12 cellular contexts compared by ENCODE assay signal in the genomic region with DNA sequence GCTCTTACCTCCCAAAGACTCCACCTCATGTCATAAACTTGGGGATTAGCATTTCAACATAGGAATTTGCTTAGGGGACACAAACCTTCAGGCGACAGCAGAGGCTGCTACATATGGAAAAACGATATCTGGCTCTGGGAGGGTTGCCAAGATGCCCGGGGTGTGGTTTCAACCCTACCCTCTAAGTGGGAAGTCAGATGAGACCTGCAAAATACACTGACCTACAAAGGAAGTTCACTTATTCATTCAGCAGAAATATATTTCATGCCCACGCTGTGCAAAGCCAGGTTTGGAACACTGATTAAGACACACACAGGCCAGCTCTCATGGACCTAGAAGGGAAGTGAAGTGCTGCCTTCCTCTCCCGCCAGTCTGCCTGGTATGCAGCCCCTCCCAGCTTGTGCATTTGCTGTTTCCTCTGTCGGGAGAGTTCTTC.
DNase-seq lines count a peak whose midpoint lies in the region; ATAC-seq and TF ChIP-seq lines count a peak whose summit lies in the region.
"Had no signal": no experiment of that assay in that cellular context is flagged by ENCODE, and none has a peak within 500 bp of the region (broad histone marks: within the 10 kb centered on the region; RNA-seq: fewer than 3 reads in every experiment).

No MANE protein-coding gene starts in this region.

- no peak for TF ChIP-seq CTCF in transverse colon (IDR thresholded peaks at IDR 0.05)

- no peaks in the 10 kb centered on the region for H3K9me3 ChIP-seq in transverse colon
- H3K9me3 ChIP-seq: neutrophil had no signal

- no peaks in the 10 kb centered on the region for H3K36me3 ChIP-seq in transverse colon
- H3K36me3 ChIP-seq: neutrophil had no signal

- DNase-seq in NCI-H2171 treated with DMSO at 0.1 percent for 48 hours (lab: John Stamatoyannopoulos, UW) (peak; percentile 19), NCI-H2171 (lab: John Stamatoyannopoulos, UW) (no peak), SKM-1 treated with dmso at 0.1 percent for 144 hours (lab: John Stamatoyannopoulos, UW; ENCODE audit: unreplicated experiment) (peak; percentile 62), left cardiac atrium (peak; percentile 76), transverse colon (peak; percentile 75), DMS79 treated with DMSO at 0.1 percent for 48 hours (lab: John Stamatoyannopoulos, UW) (no peak)
- no peak for DNase-seq in activated effector memory CD4-positive, alpha-beta T cell treated with anti-CD3 and anti-CD28 coated beads, Interleukin-2, amount 50 U/mL, for 16 hours
- DNase-seq: activated CD4-positive, CD25-positive, alpha-beta regulatory T cell treated with anti-CD3 and anti-CD28 coated beads, Interleukin-2, amount 50 U/mL, for 72 hours; activated naive CD4-positive, alpha-beta T cell treated with Interleukin-2 at 50 U/mL for 16 hours; NCI-H510A treated with DMSO at 0.1 percent for 48 hours had no signal

- TF ChIP-seq EP300 in transverse colon (IDR thresholded peaks at IDR 0.05; ENCODE audit: low read depth), result no peak

- 9 to 17% methylated on average over 3 to 6 of the region's 6 CpGs for WGBS in transverse colon (ENCODE audit: low coverage in 1 of 2), 2 donors

- in situ Hi-C loops in transverse colon (cut with MboI; ENCODE audit: low pct_ligation_motif_present in 1 of 4, low pct_unique_long_range_greater_than_20kb in 1 of 4, low sequenced_read_pairs in 3 of 4), result no loop called here

- TF ChIP-seq POLR2A in transverse colon (IDR thresholded peaks at IDR 0.05), result no peak

- ATAC-seq in left cardiac atrium (peak; percentile 61 to 90), GM21360 (IDR thresholded peaks at IDR 0.05; ENCODE audit: unreplicated experiment) (no peak)

- no peak overlapping the region for H3K4me3 ChIP-seq in transverse colon

- no peak overlapping the region for H3K27ac ChIP-seq in transverse colon
- H3K27ac ChIP-seq: neutrophil had no signal

- no peaks in the 10 kb centered on the region for H3K27me3 ChIP-seq in transverse colon
- H3K27me3 ChIP-seq: neutrophil had no signal

- peaks cover 0 to 10% (median 3%) of the 10 kb centered on the region in 4 donors for H3K4me1 ChIP-seq in transverse colon

- intact Hi-C loops in left cardiac atrium (cut with DNase I) (loop anchor here in 1 of 2 donors (10.0 kb wide), 1 partner anchor 279 kb away; no protein-coding TSS in a partner anchor), transverse colon (cut with DNase I; ENCODE audit: low total_unique reads) (no loop called here)

Comparison
In these comparisons a context has a peak if more than half of its experiments do, and no peak if none do; other contexts are left out.
1. DNase-seq: peak in NCI-H2171 treated with DMSO at 0.1 percent for 48 hours (single experiment), SKM-1 treated with dmso at 0.1 percent for 144 hours (single experiment), left cardiac atrium (single experiment) and transverse colon (single experiment); none in NCI-H2171 (single experiment), DMS79 treated with DMSO at 0.1 percent for 48 hours (single experiment) and activated effector memory CD4-positive, alpha-beta T cell treated with anti-CD3 and anti-CD28 coated beads, Interleukin-2, amount 50 U/mL, for 16 hours (single experiment).